ENCODE assay signal across 10 cellular contexts in the genomic region with DNA sequence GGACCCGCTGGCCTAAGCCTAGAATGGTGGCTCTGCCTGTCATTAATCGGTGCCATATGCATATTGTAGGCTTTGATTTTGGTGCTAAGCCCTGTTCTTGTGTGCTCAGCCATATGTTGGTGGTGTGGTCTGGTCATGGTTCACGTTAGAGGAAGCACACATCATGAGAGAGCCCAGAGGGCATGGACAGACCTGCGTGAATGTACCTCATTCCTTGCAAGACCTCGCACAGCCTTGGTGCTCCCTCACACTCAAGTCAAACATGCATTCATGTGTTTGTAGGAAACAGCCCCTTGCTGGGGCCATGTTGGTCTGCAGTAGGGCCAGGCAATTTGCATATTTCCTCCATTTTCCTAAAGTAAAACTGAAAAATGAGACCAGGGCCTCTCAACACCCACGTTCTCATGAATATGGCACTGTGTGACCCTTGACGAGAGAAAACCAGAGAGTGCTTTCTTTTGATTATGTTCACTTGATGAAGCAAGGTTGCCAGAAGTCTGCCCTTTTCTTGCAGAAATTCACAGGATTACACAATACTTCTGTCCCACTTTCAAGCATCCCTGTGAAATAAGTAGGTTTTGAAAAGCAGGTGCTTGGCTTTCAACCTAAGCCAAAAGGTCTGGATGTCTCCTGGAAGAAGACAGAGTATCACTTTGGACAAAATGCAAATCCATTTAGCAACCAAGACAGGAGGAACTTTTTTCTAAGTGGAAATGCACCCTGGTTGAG.
DNase-seq lines count a peak whose midpoint lies in the region; ATAC-seq and TF ChIP-seq lines count a peak whose summit lies in the region.
"Had no signal": no experiment of that assay in that cellular context is flagged by ENCODE, and none has a peak within 500 bp of the region (broad histone marks: within the 10 kb centered on the region; RNA-seq: fewer than 3 reads in every experiment).

No MANE protein-coding gene starts in this region.

- no peak overlapping the region for H3K4me3 ChIP-seq in CD8-positive, alpha-beta T cell (ENCODE audit: low read depth, low read length)
- no peak overlapping the region for H3K4me3 ChIP-seq in colonic mucosa

- no peak overlapping the region for H3K4me3 Mint-ChIP-seq in CD8-positive, alpha-beta T cell
- no peak overlapping the region for H3K4me3 Mint-ChIP-seq in T-cell
- H3K4me3 Mint-ChIP-seq: naive B cell had no signal

- peaks cover 47% of the 10 kb centered on the region for H3K36me3 Mint-ChIP-seq in CD8-positive, alpha-beta T cell
- peaks cover 48% of the 10 kb centered on the region for H3K36me3 Mint-ChIP-seq in T-cell

- DNase-seq in CD8-positive, alpha-beta T cell: no peak
- DNase-seq in T-cell (no peak), substantia nigra (lab: John Stamatoyannopoulos, UW) (no peak), colonic mucosa (no peak), SK-N-DZ (ENCODE audit: low spot score) (no peak), foreskin melanocyte (no peak)
- DNase-seq: naive B cell, SIG-M5 had no signal

- no peaks in the 10 kb centered on the region for H3K9me3 Mint-ChIP-seq in CD8-positive, alpha-beta T cell
- no peaks in the 10 kb centered on the region for H3K9me3 Mint-ChIP-seq in T-cell
- H3K9me3 Mint-ChIP-seq: naive B cell had no signal

- H3K9me3 ChIP-seq in CD8-positive, alpha-beta T cell (ENCODE audit: low read length): no peaks in the 10 kb centered on the region
- no peaks in the 10 kb centered on the region for H3K9me3 ChIP-seq in colonic mucosa

- H3K4me1 ChIP-seq in CD8-positive, alpha-beta T cell (ENCODE audit: insufficient read depth, low read length): no peaks in the 10 kb centered on the region
- H3K4me1 ChIP-seq in colonic mucosa: no peaks in the 10 kb centered on the region

- TF ChIP-seq CTCF in CD8-positive, alpha-beta T cell (IDR thresholded peaks at IDR 0.05): no peak
- no peak for TF ChIP-seq CTCF in colonic mucosa (IDR thresholded peaks at IDR 0.05)

- peaks cover 65% of the 10 kb centered on the region for H3K36me3 ChIP-seq in CD8-positive, alpha-beta T cell (ENCODE audit: insufficient read depth, low read length)
- no peaks in the 10 kb centered on the region for H3K36me3 ChIP-seq in colonic mucosa

- intact Hi-C loops in CD8-positive, alpha-beta T cell (cut with DNase I, micrococcal nuclease): no loop called here
- intact Hi-C loops in colonic mucosa (cut with DNase I): no loop called here

- peak overlapping the region; percentile 83 for H3K27ac Mint-ChIP-seq in CD8-positive, alpha-beta T cell
- peak overlapping the region; percentile 61 for H3K27ac Mint-ChIP-seq in T-cell

- ATAC-seq in CD8-positive, alpha-beta T cell: no peak
- ATAC-seq in GM18873 (IDR thresholded peaks at IDR 0.05; ENCODE audit: low FRiP score, unreplicated experiment): peak; percentile 78
- peak; percentile 87 for ATAC-seq in HG02759 (IDR thresholded peaks at IDR 0.05; ENCODE audit: unreplicated experiment)
- ATAC-seq in T-cell (replicated peaks in 1 of 4): peak in 1 of 4 experiments; percentile 15

- H3K9ac ChIP-seq in colonic mucosa (ENCODE audit: low read depth in 2 of 2, low read length in 2 of 2): no peak overlapping the region

- peaks cover 22% of the 10 kb centered on the region for H3K4me1 Mint-ChIP-seq in CD8-positive, alpha-beta T cell (ENCODE audit: low read depth)
- H3K4me1 Mint-ChIP-seq in T-cell: peaks cover 24 to 35% (median 28%) of the 10 kb centered on the region in 3 donors

- no peaks in the 10 kb centered on the region for H3K27me3 Mint-ChIP-seq in CD8-positive, alpha-beta T cell (ENCODE audit: low read depth)
- H3K27me3 Mint-ChIP-seq in T-cell: no peaks in the 10 kb centered on the region
- H3K27me3 Mint-ChIP-seq: naive B cell had no signal

- POLR2A ChIA-PET in CD8-positive, alpha-beta T cell (lab: Charles Lee): interaction anchor here (0.7 kb wide), 1 partner anchor 174 kb away, joined by 3 read pairs; no protein-coding TSS in a partner anchor
- POLR2A ChIA-PET in T-cell (lab: Charles Lee): no interaction called here

- CTCF ChIA-PET in CD8-positive, alpha-beta T cell (lab: Charles Lee): no interaction called here
- CTCF ChIA-PET in T-cell (lab: Charles Lee): interaction anchor here in 1 of 2 donors (0.7 kb wide), 1 partner anchor 357 kb away, joined by 4 read pairs; no protein-coding TSS in a partner anchor

- H3K27me3 ChIP-seq in CD8-positive, alpha-beta T cell (ENCODE audit: insufficient read depth, low read length): no peaks in the 10 kb centered on the region
- H3K27me3 ChIP-seq in colonic mucosa: no peaks in the 10 kb centered on the region

- no peak overlapping the region for H3K27ac ChIP-seq in CD8-positive, alpha-beta T cell (ENCODE audit: low read depth, low read length)
- no peak overlapping the region for H3K27ac ChIP-seq in substantia nigra (ENCODE audit: low read depth, low read length, poor library complexity, severe bottlenecking)
- no peak overlapping the region for H3K27ac ChIP-seq in colonic mucosa
